14 cellular contexts compared by ENCODE assay signal in genomic region chr5:180589771-180590542, GRCh38. TPM values are rescaled to one million over a fixed set of nuclear protein-coding genes. Genes with fewer than 3 reads are reported as not detected.
DNase-seq lines count a peak whose midpoint lies in the region; ATAC-seq, FAIRE-seq and TF ChIP-seq lines count a peak whose summit lies in the region.
"Had no signal": no experiment of that assay in that cellular context is flagged by ENCODE, and none has a peak within 500 bp of the region (broad histone marks: within the 10 kb centered on the region; RNA-seq: fewer than 3 reads in every experiment).

No MANE protein-coding gene starts in this region.

- H4K8ac ChIP-seq in mesenchymal stem cell (ENCODE audit: low read length) = no peak overlapping the region

- no peak overlapping the region for H2BK120ac ChIP-seq in mesenchymal stem cell (ENCODE audit: low read depth, low read length)

- H3K9ac ChIP-seq in astrocyte (ENCODE audit: low read length) = no peak overlapping the region
- no peak overlapping the region for H3K9ac ChIP-seq in mesenchymal stem cell (ENCODE audit: low read length)
- H3K9ac ChIP-seq: BLaER1 had no signal

- ATAC-seq in right cardiac atrium (no peak), left ventricle myocardium superior (no peak), HG02759 (IDR thresholded peaks at IDR 0.05; ENCODE audit: unreplicated experiment) (no peak), GM18520 (IDR thresholded peaks at IDR 0.05; ENCODE audit: unreplicated experiment) (no peak)
- ATAC-seq: natural killer cell treated with Interleukin-12 subunit alpha and Interleukin-12 subunit beta and Interleukin-15 and Interleukin-18, amount 100 ng/mL, for 72 hours had no signal

- no peak for TF ChIP-seq CTCF in astrocyte (IDR thresholded peaks at IDR 0.05; ENCODE audit: insufficient read depth, low read depth, low read length)

- H3K4me1 Mint-ChIP-seq in astrocyte (ENCODE audit: low read depth, unreplicated experiment) = peaks cover 4% of the 10 kb centered on the region

- H2AFZ ChIP-seq in astrocyte (ENCODE audit: low read depth, low read length) = no peak overlapping the region
- no peak overlapping the region for H2AFZ ChIP-seq in mesenchymal stem cell (ENCODE audit: low read depth, low read length)

- no peak overlapping the region for H3K23ac ChIP-seq in mesenchymal stem cell (ENCODE audit: low read length in 2 of 2)

- H3K27me3 ChIP-seq in right cardiac atrium (ENCODE audit: control insufficient read depth, insufficient read depth) (no peaks in the 10 kb centered on the region), astrocyte (ENCODE audit: insufficient read depth, low read length) (peaks cover 32% of the 10 kb centered on the region), mesenchymal stem cell (ENCODE audit: control insufficient read depth in 1 of 2, insufficient read depth in 1 of 2, low read length in 2 of 2) (peaks cover 57 to 63% of the 10 kb centered on the region in 2 experiments)
- H3K27me3 ChIP-seq: ascending aorta had no signal

- H3K27ac ChIP-seq in right cardiac atrium (ENCODE audit: low read length) (no peak overlapping the region), astrocyte (ENCODE audit: low read depth, low read length) (no peak overlapping the region), mesenchymal stem cell (ENCODE audit: low read length, poor library complexity, severe bottlenecking) (no peak overlapping the region)
- H3K27ac ChIP-seq: ascending aorta, BLaER1 had no signal

- H3K4me3 Mint-ChIP-seq in astrocyte (ENCODE audit: unreplicated experiment) = peak overlapping the region; percentile 43
- H3K4me3 Mint-ChIP-seq: activated CD4-positive, alpha-beta T cell treated with anti-CD3 and anti-CD28 coated beads, Interleukin-2, amount 10 ng/mL, durations not matched to agents 24 days and 14 days; natural killer cell treated with Interleukin-12 subunit alpha and Interleukin-12 subunit beta and Interleukin-15 and Interleukin-18, amount 100 ng/mL, for 72 hours had no signal

- H3K79me2 ChIP-seq in astrocyte (ENCODE audit: insufficient read depth, low read length) = no peaks in the 10 kb centered on the region

- H3K9me3 ChIP-seq in right cardiac atrium (ENCODE audit: control insufficient read depth, low read length) (no peaks in the 10 kb centered on the region), astrocyte (ENCODE audit: insufficient read depth, low read depth, low read length) (no peaks in the 10 kb centered on the region), mesenchymal stem cell (ENCODE audit: control insufficient read depth, low read length) (no peaks in the 10 kb centered on the region)
- H3K9me3 ChIP-seq: ascending aorta, BLaER1 had no signal

- no peak overlapping the region for H3K4ac ChIP-seq in mesenchymal stem cell (ENCODE audit: low read depth in 1 of 2, low read length in 2 of 2)

- no peak overlapping the region for H2BK5ac ChIP-seq in mesenchymal stem cell (ENCODE audit: low read depth, low read length, poor library complexity, severe bottlenecking)

- peaks cover 2% of the 10 kb centered on the region for H3K9me3 Mint-ChIP-seq in astrocyte (ENCODE audit: unreplicated experiment)
- H3K9me3 Mint-ChIP-seq: activated CD4-positive, alpha-beta T cell treated with anti-CD3 and anti-CD28 coated beads, Interleukin-2, amount 10 ng/mL, durations not matched to agents 24 days and 14 days; natural killer cell treated with Interleukin-12 subunit alpha and Interleukin-12 subunit beta and Interleukin-15 and Interleukin-18, amount 100 ng/mL, for 72 hours had no signal

- intact Hi-C loops in right cardiac atrium (cut with DNase I) = no loop called here
- intact Hi-C loops in left ventricle myocardium superior (cut with micrococcal nuclease) = no loop called here

- H3K27me3 Mint-ChIP-seq in astrocyte (ENCODE audit: low read depth, unreplicated experiment) = peaks cover 48% of the 10 kb centered on the region

- H3K79me1 ChIP-seq in mesenchymal stem cell (replicated peaks; ENCODE audit: low read length, poor library complexity, severe bottlenecking) = no peaks in the 10 kb centered on the region

- H3K4me3 ChIP-seq in right cardiac atrium (ENCODE audit: low read length) = peak overlapping the region; percentile 1
- H3K4me3 ChIP-seq in astrocyte (ENCODE audit: insufficient read depth, low read depth, low read length) = no peak overlapping the region
- peak overlapping the region in 1 of 2 experiments; percentile 20 for H3K4me3 ChIP-seq in mesenchymal stem cell (ENCODE audit: insufficient read depth in 1 of 2, low read depth in 1 of 2, low read length in 2 of 2)
- H3K4me3 ChIP-seq: BLaER1 had no signal

- H3K14ac ChIP-seq in mesenchymal stem cell (ENCODE audit: low read length in 2 of 2) = no peak overlapping the region

- H3K4me2 ChIP-seq in astrocyte (ENCODE audit: low read length) (peak overlapping the region; percentile 69), mesenchymal stem cell (ENCODE audit: low read length, poor library complexity, severe bottlenecking) (peak overlapping the region; percentile 24)
- H3K4me2 ChIP-seq: BLaER1 had no signal

- H2AK5ac ChIP-seq in mesenchymal stem cell (ENCODE audit: low read length, severe bottlenecking) = no peak overlapping the region

- FAIRE-seq in astrocyte (lab: Jason Lieb, UNC) = no peak
- FAIRE-seq: GM18507 had no signal

- 3% methylated on average over 44 of the region's 44 CpGs for WGBS in right cardiac atrium
- WGBS in mesenchymal stem cell = 17% methylated on average over 43 of the region's 44 CpGs

- no peaks in the 10 kb centered on the region for H4K20me1 ChIP-seq in astrocyte (ENCODE audit: insufficient read depth, low read length)

- no peak overlapping the region for H4K91ac ChIP-seq in mesenchymal stem cell (ENCODE audit: low read length)

- H2BK12ac ChIP-seq in mesenchymal stem cell (ENCODE audit: low read length in 2 of 2) = no peak overlapping the region

- H3K36me3 ChIP-seq in astrocyte (ENCODE audit: insufficient read depth, low read length) = no peaks in the 10 kb centered on the region
- H3K36me3 ChIP-seq in mesenchymal stem cell (ENCODE audit: control insufficient read depth in 1 of 2, insufficient read depth in 2 of 2, low read depth in 1 of 2, low read length in 2 of 2) = no peaks in the 10 kb centered on the region
- H3K36me3 ChIP-seq: ascending aorta, BLaER1 had no signal

- H3K36me3 Mint-ChIP-seq in astrocyte (ENCODE audit: low read depth, unreplicated experiment) = peaks cover 4% of the 10 kb centered on the region

- no peaks in the 10 kb centered on the region for H3K4me1 ChIP-seq in right cardiac atrium (ENCODE audit: control insufficient read depth, insufficient read depth, low read length)
- peaks cover 5% of the 10 kb centered on the region for H3K4me1 ChIP-seq in astrocyte (ENCODE audit: insufficient read depth, low read length)
- peaks cover 20% of the 10 kb centered on the region for H3K4me1 ChIP-seq in mesenchymal stem cell (ENCODE audit: control insufficient read depth, insufficient read depth, low read depth, low read length)
- H3K4me1 ChIP-seq: ascending aorta, BLaER1 had no signal

- H3K27ac Mint-ChIP-seq in astrocyte (ENCODE audit: unreplicated experiment) = no peak overlapping the region
- H3K27ac Mint-ChIP-seq: activated CD4-positive, alpha-beta T cell treated with anti-CD3 and anti-CD28 coated beads, Interleukin-2, amount 10 ng/mL, durations not matched to agents 24 days and 14 days; natural killer cell treated with Interleukin-12 subunit alpha and Interleukin-12 subunit beta and Interleukin-15 and Interleukin-18, amount 100 ng/mL, for 72 hours had no signal

- no peak for DNase-seq in right cardiac atrium
- no peak for DNase-seq in left ventricle myocardium superior
- DNase-seq in astrocyte (ENCODE audit: low read depth) = no peak
- DNase-seq in mesenchymal stem cell = no peak
- DNase-seq in anterior cingulate cortex (lab: John Stamatoyannopoulos, UW) = no peak
- no peak for DNase-seq in COR-L47 (lab: John Stamatoyannopoulos, UW)
- DNase-seq: activated CD4-positive, alpha-beta T cell treated with anti-CD3 and anti-CD28 coated beads, Interleukin-2, amount 10 ng/mL, durations not matched to agents 24 days and 14 days; NCI-H1436 had no signal

- no peak overlapping the region for H2BK15ac ChIP-seq in mesenchymal stem cell (ENCODE audit: low read depth, poor library complexity, severe bottlenecking)

- H3K18ac ChIP-seq in mesenchymal stem cell (ENCODE audit: low read depth in 1 of 2, low read length in 2 of 2) = no peak overlapping the region

RNA-seq across cellular contexts. Expression of gene SCGB3A1, which starts 1.3 kb away (rescaled TPM):
- not detected for total RNA-seq in right cardiac atrium
- not detected for polyA plus RNA-seq in right cardiac atrium
- not detected for total RNA-seq in left ventricle myocardium superior
- not detected in 2 replicates for total RNA-seq in astrocyte
- not detected for polyA plus RNA-seq in mesenchymal stem cell (2013, experiment 1 of 2)
- polyA plus RNA-seq in mesenchymal stem cell (2013, experiment 2 of 2) = not detected
- total RNA-seq: activated CD4-positive, alpha-beta T cell treated with anti-CD3 and anti-CD28 coated beads, Interleukin-2, amount 10 ng/mL, durations not matched to agents 24 days and 14 days; ascending aorta; natural killer cell treated with Interleukin-12 subunit alpha and Interleukin-12 subunit beta and Interleukin-15 and Interleukin-18, amount 100 ng/mL, for 72 hours had no signal

RNA-seq across cellular contexts. Expression of gene FLT4, which starts 59.4 kb away (rescaled TPM):
- total RNA-seq in right cardiac atrium (1 to 10 TPM; 2.0 to 3.3 (median 3.3) TPM), left ventricle myocardium superior (8.0 TPM), astrocyte (3.7 and 7.2 TPM in 2 replicates)
- 4.8 TPM for polyA plus RNA-seq in right cardiac atrium
- polyA plus RNA-seq in mesenchymal stem cell (2013, experiment 1 of 2) = not detected
- 0.01 TPM for polyA plus RNA-seq in mesenchymal stem cell (2013, experiment 2 of 2)
